ENCODE assay signal across 18 cellular contexts in genomic region chr2:10266133-10266620, GRCh38. TPM values are rescaled to one million over a fixed set of nuclear protein-coding genes. Genes with fewer than 3 reads are reported as not detected.
DNase-seq lines count a peak whose midpoint lies in the region; ATAC-seq, FAIRE-seq and TF ChIP-seq lines count a peak whose summit lies in the region.
"Had no signal": no experiment of that assay in that cellular context is flagged by ENCODE, and none has a peak within 500 bp of the region (broad histone marks: within the 10 kb centered on the region; RNA-seq: fewer than 3 reads in every experiment).

No MANE protein-coding gene starts in this region.

- WGBS in A549 (ENCODE audit: missing lambda C conversion rate), result 59% methylated on average over 10 of the region's 10 CpGs

- POLR2A ChIA-PET in A549 (lab: Yijun Ruan, JAX), result no interaction called here

- TF ChIP-seq POLR2A in A549 (IDR thresholded peaks at IDR 0.05; ENCODE audit: low read length), result no peak

- TF ChIP-seq EP300 in A549 (IDR thresholded peaks at IDR 0.05), result no peak

- no peaks in the 10 kb centered on the region for H3K9me3 ChIP-seq in A549
- H3K9me3 ChIP-seq in astrocyte (ENCODE audit: insufficient read depth, low read depth, low read length), result no peaks in the 10 kb centered on the region
- H3K9me3 ChIP-seq: BLaER1, prostate gland, thyroid gland had no signal

- FAIRE-seq in A549 (lab: Jason Lieb, UNC), result no peak
- FAIRE-seq in astrocyte (lab: Jason Lieb, UNC), result no peak

- H3K27ac Mint-ChIP-seq in astrocyte (ENCODE audit: unreplicated experiment), result no peak overlapping the region
- H3K27ac Mint-ChIP-seq: activated CD4-positive, alpha-beta memory T cell treated with anti-CD3 and anti-CD28 coated beads, Interleukin-2, amount 10 ng/mL, durations not matched to agents 7 days and 5 days had no signal

- peaks cover 2% of the 10 kb centered on the region for H3K4me1 Mint-ChIP-seq in astrocyte (ENCODE audit: low read depth, unreplicated experiment)

- CTCF ChIA-PET in A549 (lab: Yijun Ruan, JAX), result interaction anchor here (1.3 to 1.9 kb wide), 5 partner anchors 21 to 169 kb away, joined by 3 to 10 read pairs (median 3); no protein-coding TSS in a partner anchor

- ATAC-seq in A549 (no peak), GM21723 (IDR thresholded peaks at IDR 0.05; ENCODE audit: unreplicated experiment) (no peak)

- peaks cover 14% of the 10 kb centered on the region for H3K4me1 ChIP-seq in A549
- H3K4me1 ChIP-seq in astrocyte (ENCODE audit: insufficient read depth, low read length), result peaks cover 7% of the 10 kb centered on the region
- H3K4me1 ChIP-seq: prostate gland, thyroid gland had no signal

- no peak overlapping the region for H3K4me3 ChIP-seq in A549
- H3K4me3 ChIP-seq in astrocyte (ENCODE audit: insufficient read depth, low read depth, low read length), result no peak overlapping the region
- H3K4me3 ChIP-seq: BLaER1, cardiac muscle cell, prostate gland, thyroid gland had no signal

- H3K27ac ChIP-seq in A549 (no peak overlapping the region; a peak in 1 of 6 replicates), astrocyte (ENCODE audit: low read depth, low read length) (no peak overlapping the region)
- H3K27ac ChIP-seq: BLaER1, cardiac muscle cell, prostate gland, thyroid gland had no signal

- H3K9me3 Mint-ChIP-seq in astrocyte (ENCODE audit: unreplicated experiment), result peaks cover 5% of the 10 kb centered on the region
- H3K9me3 Mint-ChIP-seq: activated CD4-positive, alpha-beta memory T cell treated with anti-CD3 and anti-CD28 coated beads, Interleukin-2, amount 10 ng/mL, durations not matched to agents 7 days and 5 days had no signal

- H3K36me3 ChIP-seq in astrocyte (ENCODE audit: insufficient read depth, low read length), result no peaks in the 10 kb centered on the region
- H3K36me3 ChIP-seq: BLaER1, cardiac muscle cell, prostate gland, thyroid gland had no signal

- no peaks in the 10 kb centered on the region for H3K27me3 ChIP-seq in astrocyte (ENCODE audit: insufficient read depth, low read length)
- H3K27me3 ChIP-seq: BLaER1, cardiac muscle cell, thyroid gland had no signal

- no peak for TF ChIP-seq CTCF in A549 (IDR thresholded peaks at IDR 0.05)
- no peak for TF ChIP-seq CTCF in astrocyte (IDR thresholded peaks at IDR 0.05; ENCODE audit: insufficient read depth, low read depth, low read length)

- no peak overlapping the region for H3K9ac ChIP-seq in astrocyte (ENCODE audit: low read length)
- H3K9ac ChIP-seq: BLaER1 had no signal

- H3K4me3 Mint-ChIP-seq in astrocyte (ENCODE audit: unreplicated experiment), result no peak overlapping the region
- H3K4me3 Mint-ChIP-seq: activated CD4-positive, alpha-beta memory T cell treated with anti-CD3 and anti-CD28 coated beads, Interleukin-2, amount 10 ng/mL, durations not matched to agents 7 days and 5 days had no signal

- H3K4me2 ChIP-seq in A549, result no peak overlapping the region
- H3K4me2 ChIP-seq in astrocyte (ENCODE audit: low read length), result no peak overlapping the region
- H3K4me2 ChIP-seq: BLaER1 had no signal

- H3K79me2 ChIP-seq in astrocyte (ENCODE audit: insufficient read depth, low read length), result no peaks in the 10 kb centered on the region

- no peaks in the 10 kb centered on the region for H3K36me3 Mint-ChIP-seq in astrocyte (ENCODE audit: low read depth, unreplicated experiment)

- no peak overlapping the region for H2AFZ ChIP-seq in astrocyte (ENCODE audit: low read depth, low read length)

- H3K27me3 Mint-ChIP-seq in astrocyte (ENCODE audit: low read depth, unreplicated experiment), result peaks cover 30% of the 10 kb centered on the region

- DNase-seq in A549 (ENCODE audit: low read depth in 1 of 2, low spot score in 1 of 2) (no peak), HCEC 1CT (peak; percentile 41), astrocyte (ENCODE audit: low read depth) (peak; percentile 35), mesenteric fat pad (ENCODE audit: low spot score) (peak; percentile 76), NCI-H1694 (lab: John Stamatoyannopoulos, UW) (no peak), NCI-H69 (lab: John Stamatoyannopoulos, UW) (no peak)
- DNase-seq in activated CD8-positive, alpha-beta memory T cell treated with anti-CD3 and anti-CD28 coated beads, Interleukin-2, amount 50 U/mL, for 48 hours, result no peak
- DNase-seq: activated CD4-positive, alpha-beta memory T cell treated with anti-CD3 and anti-CD28 coated beads, Interleukin-2, amount 10 ng/mL, durations not matched to agents 7 days and 5 days; activated gamma-delta T cell treated with Interleukin-2 at 50 U/mL for 16 hours; DMS79 treated with DMSO at 0.1 percent for 48 hours; NCI-H1436; NCI-H510A treated with DMSO at 0.1 percent for 48 hours; T-helper 9 cell; thyroid gland had no signal

- TF ChIP-seq RAD21 in A549 (conservative IDR thresholded peaks at IDR 0.05 in 1 of 2, IDR thresholded peaks at IDR 0.05 in 1 of 2), result no peak

- no peaks in the 10 kb centered on the region for H4K20me1 ChIP-seq in astrocyte (ENCODE audit: insufficient read depth, low read length)
- H4K20me1 ChIP-seq: BLaER1 had no signal

TF ChIP-seq in A549, 52 proteins besides CTCF, POLR2A, EP300 and RAD21:
- TF ChIP-seq E2F6 (IDR thresholded peaks at IDR 0.05; ENCODE audit: borderline replicate concordance, low read depth), result no peak
- no peak for TF ChIP-seq FOSL2 (IDR thresholded peaks at IDR 0.05)
- TF ChIP-seq FOSL2 (CRISPR knock-in tag; IDR thresholded peaks at IDR 0.05), result peak; percentile 28; the same call in 1 of the 2 replicates

RNA-seq across cellular contexts. Expression of gene HPCAL1, which starts 36.5 kb away (rescaled TPM):
- polyA plus RNA-seq in A549 (2011; rRNA removed), result 37.8 and 44.4 TPM in 2 replicates
- polyA plus RNA-seq in A549 (2012; cell fraction: cytosol; rRNA removed), result 146 and 175 TPM in 2 replicates
- 151 and 164 TPM in 2 replicates for polyA plus RNA-seq in A549 (2012; cell fraction: nucleus; rRNA removed)
- polyA plus RNA-seq in A549 (2017; fragmentation: RNase III; extraction: RNeasy Plus Mini Kit Qiagen cat#74134 plus additional on column Dnase treatment), result 66.4 to 78.8 TPM (median 66.9 TPM) in 3 replicates
- 26.0 and 43.0 TPM in 2 replicates for polyA minus RNA-seq in A549 (2011; rRNA and poly(A)+ RNA removed)
- total RNA-seq in astrocyte, result 11.8 and 12.3 TPM in 2 replicates
- total RNA-seq in mesenteric fat pad, result 45.3 TPM

Comparison
In these comparisons a context has a peak if more than half of its experiments do, and no peak if none do; other contexts are left out.
1. DNase-seq: peak in HCEC 1CT (single experiment), astrocyte (single experiment) and mesenteric fat pad (single experiment); none in A549 (0 of 2), NCI-H1694 (single experiment), activated CD8-positive, alpha-beta memory T cell treated with anti-CD3 and anti-CD28 coated beads, Interleukin-2, amount 50 U/mL, for 48 hours (single experiment) and NCI-H69 (single experiment).